Comparison of ENCODE assay signal across 8 cellular contexts in the genomic region with DNA sequence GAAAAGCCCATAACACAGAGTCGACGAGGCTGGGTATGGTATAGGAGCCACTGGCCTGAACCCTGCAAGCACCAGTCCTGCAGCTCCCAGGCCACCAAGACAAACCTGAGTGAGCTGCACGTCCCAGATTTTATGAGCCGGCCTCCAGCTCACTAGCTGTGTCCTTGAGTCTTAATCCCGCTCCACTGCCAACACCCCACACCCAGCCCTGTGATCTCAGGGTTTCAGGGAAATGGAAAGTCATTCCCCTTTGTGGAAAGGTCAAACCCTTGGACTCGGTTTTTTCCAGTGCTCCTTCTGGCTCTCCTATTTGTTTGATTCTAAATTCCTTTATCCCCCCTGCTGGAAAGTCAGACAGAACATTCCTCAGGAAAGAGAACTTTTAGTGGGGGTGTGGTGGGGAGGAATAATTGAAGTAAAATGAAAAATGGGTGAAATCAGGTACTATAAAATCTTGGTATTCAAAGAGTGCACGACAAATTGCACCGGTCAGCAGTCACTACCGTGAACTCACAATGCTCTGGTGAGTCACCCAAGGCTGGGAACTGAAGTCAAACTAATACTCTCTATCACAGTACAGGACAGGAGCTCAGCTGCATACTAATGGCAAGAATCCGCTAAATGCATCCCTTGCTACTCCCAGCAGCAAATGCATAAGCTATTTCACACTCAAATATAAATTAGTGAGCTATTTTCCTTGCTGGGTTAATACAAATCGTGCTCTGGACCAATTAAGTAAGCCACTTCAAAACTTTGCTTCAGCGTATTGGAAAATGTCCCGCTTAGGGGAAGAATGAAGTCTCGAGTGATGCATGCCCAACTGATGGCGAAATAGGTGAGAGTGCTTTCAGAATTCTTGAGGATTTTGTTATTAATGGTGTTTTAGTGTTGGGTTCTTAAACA. TPM values are rescaled to one million over a fixed set of nuclear protein-coding genes. Genes with fewer than 3 reads are reported as not detected.
DNase-seq lines count a peak whose midpoint lies in the region; ATAC-seq and TF ChIP-seq lines count a peak whose summit lies in the region.

No MANE protein-coding gene starts in this region.

- peaks cover 45% of the 10 kb centered on the region for H3K4me1 ChIP-seq in vagina

- H3K27ac ChIP-seq in vagina: peak overlapping the region; percentile 78

- no peak for ATAC-seq in HG03442 (IDR thresholded peaks at IDR 0.05; ENCODE audit: unreplicated experiment)

- no peaks in the 10 kb centered on the region for H3K27me3 ChIP-seq in vagina

- H3K4me3 ChIP-seq in choroid plexus epithelial cell (ENCODE audit: low read depth, low read length): no peak overlapping the region
- no peak overlapping the region for H3K4me3 ChIP-seq in vagina

- TF ChIP-seq CTCF in choroid plexus epithelial cell (conservative IDR thresholded peaks at IDR 0.05; ENCODE audit: low read depth, low read length): no peak
- no peak for TF ChIP-seq CTCF in vagina (IDR thresholded peaks at IDR 0.05)

- no peaks in the 10 kb centered on the region for H3K36me3 ChIP-seq in vagina

- H3K9me3 ChIP-seq in vagina: no peaks in the 10 kb centered on the region

- DNase-seq in NCI-H524 (lab: John Stamatoyannopoulos, UW) (peak; percentile 17 to 42), NCI-H524 treated with DMSO at 0.1 percent for 48 hours (lab: John Stamatoyannopoulos, UW) (no peak), choroid plexus epithelial cell (ENCODE audit: low read depth) (peak; percentile 85), mesenteric fat pad (ENCODE audit: low spot score) (peak; percentile 89), vagina (ENCODE audit: extremely low spot score in 2 of 2) (peak in 1 of 2 donors; percentile 87), middle frontal gyrus (ENCODE audit: extremely low spot score, low spot score) (no peak), NCI-H1436 treated with DMSO at 0.1 percent for 48 hours (lab: John Stamatoyannopoulos, UW) (no peak)

- no peak for TF ChIP-seq POLR2A in vagina (IDR thresholded peaks at IDR 0.05)

- intact Hi-C loops in vagina (cut with DNase I): no loop called here

RNA-seq across cellular contexts. Expression of gene PITPNM2, which starts 9.0 kb away (rescaled TPM):
- total RNA-seq in mesenteric fat pad: 23.1 TPM
- total RNA-seq in vagina: 8.1 TPM

Comparison
In these comparisons a context has a peak if more than half of its experiments do, and no peak if none do; other contexts are left out.
1. DNase-seq: peak in NCI-H524 (2 of 2), choroid plexus epithelial cell (single experiment) and mesenteric fat pad (single experiment); none in NCI-H524 treated with DMSO at 0.1 percent for 48 hours (single experiment), middle frontal gyrus (single experiment) and NCI-H1436 treated with DMSO at 0.1 percent for 48 hours (single experiment).